ENCODE assay signal across 9 cellular contexts in genomic region chr2:119218478-119219064, GRCh38. TPM values are rescaled to one million over a fixed set of nuclear protein-coding genes. Genes with fewer than 3 reads are reported as not detected.
A peak's percentile ranks its signal among the peaks of the same experiment; 100 is the strongest.
DNase-seq lines count a peak whose midpoint lies in the region; ATAC-seq and TF ChIP-seq lines count a peak whose summit lies in the region.
"Had no signal": no experiment of that assay in that cellular context is flagged by ENCODE, and none has a peak within 500 bp of the region (broad histone marks: within the 10 kb centered on the region; RNA-seq: fewer than 3 reads in every experiment).

No MANE protein-coding gene starts in this region.

- no peak overlapping the region for H3K4me3 Mint-ChIP-seq in endodermal cell

- H3K36me3 ChIP-seq in endodermal cell (ENCODE audit: control insufficient read depth, insufficient read depth, low read length) (no peaks in the 10 kb centered on the region), psoas muscle (ENCODE audit: insufficient read depth in 1 of 2, low read depth in 1 of 2) (no peaks in the 10 kb centered on the region)

- H3K27me3 ChIP-seq in endodermal cell (ENCODE audit: control insufficient read depth, insufficient read depth, low read length, poor library complexity, severe bottlenecking): no peaks in the 10 kb centered on the region
- no peaks in the 10 kb centered on the region for H3K27me3 ChIP-seq in psoas muscle (ENCODE audit: insufficient read depth in 3 of 3, low read length in 2 of 3)

- H3K9me3 ChIP-seq in endodermal cell (ENCODE audit: control insufficient read depth, low read length): no peaks in the 10 kb centered on the region
- no peaks in the 10 kb centered on the region for H3K9me3 ChIP-seq in psoas muscle

- no peak overlapping the region for H3K4me3 ChIP-seq in endodermal cell (ENCODE audit: low read length)
- no peak overlapping the region for H3K4me3 ChIP-seq in psoas muscle

- H3K4me1 ChIP-seq in endodermal cell (ENCODE audit: control insufficient read depth, insufficient read depth, low read length) (peaks cover 14% of the 10 kb centered on the region), psoas muscle (peaks cover 4% of the 10 kb centered on the region)

- H3K27me3 Mint-ChIP-seq in endodermal cell (ENCODE audit: insufficient read depth): no peaks in the 10 kb centered on the region

- ATAC-seq in psoas muscle: peak; percentile 79 to 87 (median 84)
- no peak for ATAC-seq in GM18867 (IDR thresholded peaks at IDR 0.05; ENCODE audit: unreplicated experiment)
- ATAC-seq in HG03175 (IDR thresholded peaks at IDR 0.05; ENCODE audit: unreplicated experiment): no peak

- TF ChIP-seq CTCF in endodermal cell (conservative IDR thresholded peaks at IDR 0.05): peak; percentile 71
- TF ChIP-seq CTCF in psoas muscle (IDR thresholded peaks at IDR 0.05): peak; percentile 46

- DNase-seq in NCI-H2107 treated with DMSO at 0.1 percent for 48 hours (lab: John Stamatoyannopoulos, UW; ENCODE audit: unreplicated experiment) (peak; percentile 60), NCI-H2107 (lab: John Stamatoyannopoulos, UW) (no peak), NCI-H446 (lab: John Stamatoyannopoulos, UW) (peak; percentile 79 to 87), endodermal cell (peak; percentile 88), psoas muscle (peak in 1 of 2 donors; percentile 80), NCI-H1436 treated with DMSO at 0.1 percent for 48 hours (lab: John Stamatoyannopoulos, UW) (no peak)

- WGBS in endodermal cell (ENCODE audit: insufficient coverage in 1 of 2, insufficient read length in 1 of 2), 2 experiments: 68 to 75% methylated on average over 6 of the region's 6 CpGs
- 23 to 26% (median 25%) methylated on average over 6 of the region's 6 CpGs for WGBS in psoas muscle, 3 donors

- no peak overlapping the region for H3K9ac ChIP-seq in endodermal cell (ENCODE audit: extremely low read depth, low read length, poor library complexity, severe bottlenecking)

- H3K9me3 Mint-ChIP-seq in endodermal cell: no peaks in the 10 kb centered on the region

- intact Hi-C loops in psoas muscle (cut with DNase I): loop anchor here in 1 of 2 donors (2.0 kb wide), 1 partner anchor 46 kb away; no protein-coding TSS in a partner anchor

- peaks cover 44% of the 10 kb centered on the region for H3K4me1 Mint-ChIP-seq in endodermal cell

- no peaks in the 10 kb centered on the region for H3K36me3 Mint-ChIP-seq in endodermal cell (ENCODE audit: low read depth)

- H3K27ac Mint-ChIP-seq in endodermal cell: no peak overlapping the region

- H3K27ac ChIP-seq in endodermal cell (ENCODE audit: low read depth, low read length) (no peak overlapping the region), psoas muscle (peak overlapping the region; percentile 51)
- H3K27ac ChIP-seq: VCaP had no signal

RNA-seq across cellular contexts. Expression of gene STEAP3, which starts 5.1 kb away (rescaled TPM):
- 1 to 10 TPM; 4.4 to 7.9 TPM for total RNA-seq in endodermal cell
- 3.2 TPM for polyA plus RNA-seq in endodermal cell (2013, experiment 1 of 2)
- 4.2 TPM for polyA plus RNA-seq in endodermal cell (2013, experiment 2 of 2)
- total RNA-seq in psoas muscle: 10 to 100 TPM; 12.3 to 47.4 (median 22.8) TPM
- 10 to 100 TPM in 1 of 3 donors, 1 to 10 TPM in 2; 8.6 to 15.7 (median 8.9) TPM for polyA plus RNA-seq in psoas muscle

Comparison
In these comparisons a context has a peak if more than half of its experiments do, and no peak if none do; other contexts are left out.
1. DNase-seq: peak in NCI-H2107 treated with DMSO at 0.1 percent for 48 hours (single experiment), NCI-H446 (2 of 2) and endodermal cell (single experiment); none in NCI-H2107 (single experiment) and NCI-H1436 treated with DMSO at 0.1 percent for 48 hours (single experiment).
2. ATAC-seq: peak in psoas muscle (4 of 4); none in GM18867 (single experiment) and HG03175 (single experiment).